8 cellular contexts compared by ENCODE assay signal in genomic region chr10:13440709-13441061, GRCh38.
DNase-seq lines count a peak whose midpoint lies in the region; ATAC-seq and TF ChIP-seq lines count a peak whose summit lies in the region.

No MANE protein-coding gene starts in this region.

- H3K36me3 Mint-ChIP-seq in effector memory CD8-positive, alpha-beta T cell (ENCODE audit: insufficient read depth) = no peaks in the 10 kb centered on the region
- peaks cover 4% of the 10 kb centered on the region for H3K36me3 Mint-ChIP-seq in progenitor cell of endocrine pancreas (ENCODE audit: insufficient read depth)

- peaks cover 50% of the 10 kb centered on the region for H3K27me3 ChIP-seq in DOHH2 (ENCODE audit: control insufficient read depth, low read length)
- no peaks in the 10 kb centered on the region for H3K27me3 ChIP-seq in prostate gland (replicated peaks; ENCODE audit: insufficient read depth)

- H4K20me1 ChIP-seq in DOHH2 (ENCODE audit: control insufficient read depth, insufficient read depth, low read depth, low read length) = no peaks in the 10 kb centered on the region
- H4K20me1 ChIP-seq in OCI-LY7 (ENCODE audit: insufficient read depth, low read length) = no peaks in the 10 kb centered on the region

- H3K27ac ChIP-seq in DOHH2 (ENCODE audit: low read depth, low read length) = no peak overlapping the region
- H3K27ac ChIP-seq in OCI-LY7 (ENCODE audit: low read depth, low read length, poor library complexity, severe bottlenecking) = no peak overlapping the region
- no peak overlapping the region for H3K27ac ChIP-seq in prostate gland

- H3K27me3 Mint-ChIP-seq in effector memory CD8-positive, alpha-beta T cell = peaks cover 66 to 81% of the 10 kb centered on the region in 2 donors
- peaks cover 32% of the 10 kb centered on the region for H3K27me3 Mint-ChIP-seq in progenitor cell of endocrine pancreas

- TF ChIP-seq POLR2A in prostate gland (IDR thresholded peaks at IDR 0.05) = no peak

- POLR2A ChIA-PET in OCI-LY7 (lab: Charles Lee) = interaction anchor here (0.5 kb wide), 1 partner anchor 57 kb away, joined by 8 read pairs; no protein-coding TSS in a partner anchor

- H3K9me3 Mint-ChIP-seq in effector memory CD8-positive, alpha-beta T cell = no peaks in the 10 kb centered on the region
- H3K9me3 Mint-ChIP-seq in progenitor cell of endocrine pancreas (ENCODE audit: low read depth) = no peaks in the 10 kb centered on the region

- H3K9me2 ChIP-seq in DOHH2 (replicated peaks; ENCODE audit: control insufficient read depth, low read length) (no peaks in the 10 kb centered on the region), OCI-LY7 (ENCODE audit: insufficient read depth, low read length) (no peaks in the 10 kb centered on the region)

- no peaks in the 10 kb centered on the region for H3K36me3 ChIP-seq in DOHH2 (ENCODE audit: control insufficient read depth, low read length)
- no peaks in the 10 kb centered on the region for H3K36me3 ChIP-seq in OCI-LY7 (ENCODE audit: insufficient read depth, low read length)
- H3K36me3 ChIP-seq in prostate gland = no peaks in the 10 kb centered on the region

- H3K4me1 ChIP-seq in DOHH2 (ENCODE audit: control insufficient read depth, low read length) (peaks cover 10% of the 10 kb centered on the region), OCI-LY7 (ENCODE audit: insufficient read depth, low read length, poor library complexity, severe bottlenecking) (no peaks in the 10 kb centered on the region), prostate gland (replicated peaks) (peaks cover 3% of the 10 kb centered on the region)

- H3K9me3 ChIP-seq in DOHH2 (ENCODE audit: control insufficient read depth, insufficient read depth, low read length) = no peaks in the 10 kb centered on the region
- H3K9me3 ChIP-seq in OCI-LY7 (ENCODE audit: low read length) = no peaks in the 10 kb centered on the region
- no peaks in the 10 kb centered on the region for H3K9me3 ChIP-seq in prostate gland

- peak overlapping the region; percentile 69 to 75 for H3K4me3 Mint-ChIP-seq in effector memory CD8-positive, alpha-beta T cell
- H3K4me3 Mint-ChIP-seq in progenitor cell of endocrine pancreas (ENCODE audit: low read depth) = peak overlapping the region; percentile 24

- H3K4me1 Mint-ChIP-seq in effector memory CD8-positive, alpha-beta T cell (ENCODE audit: low read depth in 2 of 2) = peaks cover 6 to 7% of the 10 kb centered on the region in 2 donors
- H3K4me1 Mint-ChIP-seq in progenitor cell of endocrine pancreas (ENCODE audit: low read depth) = peaks cover 6% of the 10 kb centered on the region

- H3F3A ChIP-seq in DOHH2 (ENCODE audit: control insufficient read depth, insufficient read depth) = no peaks in the 10 kb centered on the region

- ATAC-seq in effector memory CD8-positive, alpha-beta T cell (replicated peaks) = no peak

- H3K79me2 ChIP-seq in DOHH2 (ENCODE audit: control insufficient read depth, low read length) (no peaks in the 10 kb centered on the region), OCI-LY7 (ENCODE audit: insufficient read depth, low read depth, low read length) (no peaks in the 10 kb centered on the region)

- 28% methylated on average over 5 of the region's 5 CpGs for WGBS in prostate gland

- peak overlapping the region; percentile 52; the same call in 1 of the 2 replicates for H3K4me3 ChIP-seq in DOHH2 (ENCODE audit: low read length)
- peak overlapping the region; percentile 21 for H3K4me3 ChIP-seq in OCI-LY7 (ENCODE audit: low read depth, low read length, poor library complexity, severe bottlenecking)
- H3K4me3 ChIP-seq in prostate gland = peak overlapping the region in 1 of 2 donors; percentile 22

- TF ChIP-seq CTCF in DOHH2 (IDR thresholded peaks at IDR 0.05; ENCODE audit: low read depth, low read length, poor library complexity, severe bottlenecking) (peak; percentile 26), OCI-LY7 (conservative IDR thresholded peaks at IDR 0.05; ENCODE audit: low read length) (peak; percentile 29; the same call in 1 of the 2 replicates), progenitor cell of endocrine pancreas (IDR thresholded peaks at IDR 0.05; ENCODE audit: unreplicated experiment) (peak; percentile 5), prostate gland (IDR thresholded peaks at IDR 0.05) (no peak)

- CTCF ChIA-PET in OCI-LY7 (lab: Charles Lee; ENCODE audit: unreplicated experiment) = interaction anchor here (0.7 to 1.7 kb wide), 2 partner anchors 69 to 280 kb away, joined by 3 to 8 read pairs; no protein-coding TSS in a partner anchor

- H3K4me2 ChIP-seq in DOHH2 (ENCODE audit: low read length) (peak overlapping the region; percentile 70), OCI-LY7 (ENCODE audit: low read length) (peak overlapping the region; percentile 51; the same call in 1 of the 2 replicates)

- intact Hi-C loops in OCI-LY7 (cut with micrococcal nuclease; ENCODE audit: unreplicated experiment) (loop anchor here (1.0 to 5.0 kb wide), 3 partner anchors 33 to 280 kb away; partner anchors contain the start of gene MCM10), prostate gland (cut with DNase I) (no loop called here)

- DNase-seq in OCI-LY7 (ENCODE audit: low spot score) (no peak), progenitor cell of endocrine pancreas (ENCODE audit: low spot score, unreplicated experiment) (no peak), A172 (ENCODE audit: low spot score) (no peak), iPS-NIHi7 (ENCODE audit: extremely low spot score) (no peak), prostate gland (ENCODE audit: low spot score) (no peak), NCI-H2029 treated with DMSO at 0.1 percent for 48 hours (lab: John Stamatoyannopoulos, UW) (no peak)
- DNase-seq in effector memory CD8-positive, alpha-beta T cell = no peak

- no peak overlapping the region for H2AFZ ChIP-seq in OCI-LY7 (ENCODE audit: low read length)

- BruUV-seq in OCI-LY7 (replicated peaks; lab: Mats Ljungman, UMichigan) = no TSS peak

- no peak overlapping the region for H3K27ac Mint-ChIP-seq in effector memory CD8-positive, alpha-beta T cell
- peak overlapping the region; percentile 24 for H3K27ac Mint-ChIP-seq in progenitor cell of endocrine pancreas

Comparison
In these comparisons a context has a peak if more than half of its experiments do, and no peak if none do; other contexts are left out.
1. CTCF ChIP-seq: peak in DOHH2 (single experiment), OCI-LY7 (single experiment) and progenitor cell of endocrine pancreas (single experiment); none in prostate gland (0 of 4).